Comparison of ENCODE assay signal across 11 cellular contexts in the genomic region with DNA sequence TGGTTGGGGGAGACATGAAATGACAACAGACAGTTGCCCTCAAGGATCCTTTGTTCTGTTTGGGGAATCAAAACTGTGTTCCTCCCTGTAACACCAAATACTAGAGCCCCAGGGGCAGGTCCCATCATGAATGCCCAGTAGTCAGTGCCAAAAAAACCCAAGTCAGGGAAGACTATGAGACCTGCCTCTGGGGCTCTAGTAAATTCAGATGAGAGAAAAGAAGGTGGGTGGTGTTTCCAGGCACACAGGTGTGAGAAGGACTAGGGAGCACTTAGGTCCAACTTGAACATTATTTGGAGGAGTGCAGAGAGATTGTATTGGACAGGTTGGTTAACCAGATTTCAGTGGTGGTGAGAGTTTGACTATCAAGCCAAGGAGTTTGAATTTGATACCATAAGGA. TPM values are rescaled to one million over a fixed set of nuclear protein-coding genes. Genes with fewer than 3 reads are reported as not detected.
DNase-seq lines count a peak whose midpoint lies in the region; ATAC-seq, FAIRE-seq and TF ChIP-seq lines count a peak whose summit lies in the region.
"Had no signal": no experiment of that assay in that cellular context is flagged by ENCODE, and none has a peak within 500 bp of the region (broad histone marks: within the 10 kb centered on the region; RNA-seq: fewer than 3 reads in every experiment).

No MANE protein-coding gene starts in this region.

- H3K27me3 ChIP-seq in A673 (replicated peaks; ENCODE audit: insufficient read depth, low read depth, low read length, poor library complexity) = no peaks in the 10 kb centered on the region
- no peaks in the 10 kb centered on the region for H3K27me3 ChIP-seq in HL-60 (ENCODE audit: insufficient read depth, poor library complexity, severe bottlenecking)
- no peaks in the 10 kb centered on the region for H3K27me3 ChIP-seq in GM12878 (replicated peaks in 1 of 2; ENCODE audit: control insufficient read depth in 2 of 2, insufficient read depth in 2 of 2, low read length in 1 of 2)
- H3K27me3 ChIP-seq in mesendoderm (ENCODE audit: insufficient read depth, low read length, poor library complexity) = no peaks in the 10 kb centered on the region
- H3K27me3 ChIP-seq: brain microvascular endothelial cell had no signal

- no peak for FAIRE-seq in GM12878 (lab: Jason Lieb, UNC)

- H3K4me3 Mint-ChIP-seq in natural killer cell (peak overlapping the region; percentile 81), Calu3 (ENCODE audit: low read depth, unreplicated experiment) (no peak overlapping the region)

- H3K27ac ChIP-seq in A673 (ENCODE audit: low read depth, low read length, poor library complexity, severe bottlenecking) (peak overlapping the region; percentile 60), HL-60 (replicated peaks) (peak overlapping the region; percentile 58), GM12878 (ENCODE audit: control insufficient read depth, insufficient read depth) (peak overlapping the region; percentile 94), mesendoderm (ENCODE audit: low read depth, low read length) (no peak overlapping the region)

- H3K56ac ChIP-seq in mesendoderm (ENCODE audit: low read length) = no peak overlapping the region

- POLR2A ChIA-PET in A673 (lab: Charles Lee; ENCODE audit: low non-redundant PET) (no interaction called here), GM12878 (lab: Charles Lee) (interaction anchor here (1.3 to 11.2 kb wide), 7 partner anchors 7 to 80 kb away, joined by 3 to 389 read pairs (median 9); partner anchors contain the start of gene IRF1)

- H3K36me3 ChIP-seq in A673 (ENCODE audit: insufficient read depth, low read length, poor library complexity, severe bottlenecking) (no peaks in the 10 kb centered on the region), GM12878 (ENCODE audit: control insufficient read depth in 2 of 2, insufficient read depth in 2 of 2, low read length in 1 of 2) (peaks cover 9 to 26% of the 10 kb centered on the region in 2 experiments), mesendoderm (ENCODE audit: control insufficient read depth, insufficient read depth, low read length) (no peaks in the 10 kb centered on the region)
- H3K36me3 ChIP-seq: brain microvascular endothelial cell had no signal

- RAD21 ChIA-PET in GM12878 (lab: Charles Lee; ENCODE audit: unreplicated experiment) = interaction anchor here (0.7 to 12.5 kb wide), 10 partner anchors 5 to 540 kb away, joined by 3 to 453 read pairs (median 32); partner anchors contain the start of gene IRF1

- TF ChIP-seq RAD21 in GM12878 (IDR thresholded peaks at IDR 0.05; ENCODE audit: insufficient read depth, low read depth, low read length) = no peak

- H2AFZ ChIP-seq in GM12878 (ENCODE audit: control insufficient read depth, low read depth, low read length) = no peak overlapping the region

- peak overlapping the region; percentile 75 for H3K9ac ChIP-seq in GM12878 (ENCODE audit: control insufficient read depth, insufficient read depth, low read length)
- H3K9ac ChIP-seq in mesendoderm (ENCODE audit: low read length) = no peak overlapping the region

- SMC1A ChIA-PET in GM12878 (lab: Charles Lee; ENCODE audit: uncharacterized antibody, unreplicated experiment) = interaction anchor here (1.2 to 18.8 kb wide), 10 partner anchors 35 to 82 kb away, joined by 4 to 300 read pairs (median 38); partner anchors contain the start of gene IRF1

- BruUV-seq in A673 (replicated peaks; lab: Mats Ljungman, UMichigan) (no TSS peak), GM12878 (replicated peaks; lab: Mats Ljungman, UMichigan) (no TSS peak), Calu3 (replicated peaks; lab: Mats Ljungman, UMichigan) (no TSS peak)

- H3K4ac ChIP-seq in mesendoderm (ENCODE audit: low read depth, low read length) = no peak overlapping the region

- H3K36me3 Mint-ChIP-seq in natural killer cell (no peaks in the 10 kb centered on the region), Calu3 (ENCODE audit: insufficient read depth, unreplicated experiment) (no peaks in the 10 kb centered on the region)

- H3K23ac ChIP-seq in mesendoderm (ENCODE audit: low read length) = no peak overlapping the region

- ATAC-seq in GM12878 (no peak), natural killer cell (no peak), HG03520 (IDR thresholded peaks at IDR 0.05; ENCODE audit: unreplicated experiment) (no peak)

- no peak overlapping the region for H2BK120ac ChIP-seq in mesendoderm (ENCODE audit: low read depth, low read length)

- no peak overlapping the region for H2BK15ac ChIP-seq in mesendoderm (replicated peaks; ENCODE audit: low read depth)

- H3K4me2 ChIP-seq in GM12878 (ENCODE audit: control insufficient read depth, insufficient read depth) (peak overlapping the region; percentile 89), mesendoderm (ENCODE audit: low read length) (no peak overlapping the region)

- H2AK5ac ChIP-seq in mesendoderm (ENCODE audit: low read length) = no peak overlapping the region

- CTCF ChIA-PET in A673 (lab: Charles Lee) = interaction anchor here (1.2 kb wide), 1 partner anchor 69 kb away, joined by 3 read pairs; the partner anchor contains the start of gene IRF1
- CTCF ChIA-PET in GM12878 (lab: Yijun Ruan, JAX) = interaction anchor here (1.3 to 1.7 kb wide), 5 partner anchors 36 to 84 kb away, joined by 5 to 67 read pairs (median 9); no protein-coding TSS in a partner anchor
- CTCF ChIA-PET in Calu3 (lab: Charles Lee) = no interaction called here

- TF ChIP-seq CTCF in A673 (conservative IDR thresholded peaks at IDR 0.05; ENCODE audit: low read depth, low read length) = no peak
- no peak for TF ChIP-seq CTCF in HL-60 (IDR thresholded peaks at IDR 0.05; ENCODE audit: insufficient read depth, low read length)
- no peak for TF ChIP-seq CTCF in GM12878 (IDR thresholded peaks at IDR 0.05 in 2 of 3, conservative IDR thresholded peaks at IDR 0.05 in 1 of 3; ENCODE audit: control insufficient read depth in 2 of 3, extremely low read depth in 1 of 3, insufficient read depth in 1 of 3, low read depth in 3 of 3, low read length in 3 of 3)
- no peak for TF ChIP-seq CTCF in natural killer cell (IDR thresholded peaks at IDR 0.05)
- TF ChIP-seq CTCF in Calu3 (IDR thresholded peaks at IDR 0.05; ENCODE audit: unreplicated experiment) = no peak

- H3K27me3 Mint-ChIP-seq in natural killer cell (ENCODE audit: low read depth in 2 of 2) (no peaks in the 10 kb centered on the region), Calu3 (ENCODE audit: unreplicated experiment) (no peaks in the 10 kb centered on the region)

- H4K20me1 ChIP-seq in GM12878 (ENCODE audit: control insufficient read depth, insufficient read depth) = no peaks in the 10 kb centered on the region

- no peak overlapping the region for H4K8ac ChIP-seq in mesendoderm (ENCODE audit: low read depth, low read length)

- intact Hi-C loops in A673 (cut with micrococcal nuclease; ENCODE audit: unreplicated experiment) = loop anchor here (2.0 kb wide), 2 partner anchors 69 to 79 kb away; partner anchors contain the start of gene IRF1
- intact Hi-C loops in GM12878 (cut with micrococcal nuclease; ENCODE audit: unreplicated experiment) = loop anchor here (1.0 to 5.0 kb wide), 2 partner anchors 8 to 241 kb away; no protein-coding TSS in a partner anchor
- intact Hi-C loops in natural killer cell (cut with micrococcal nuclease) = no loop called here
- intact Hi-C loops in Calu3 (cut with micrococcal nuclease; ENCODE audit: unreplicated experiment) = no loop called here

- peaks cover 95 to 97% of the 10 kb centered on the region in 2 donors for H3K4me1 Mint-ChIP-seq in natural killer cell
- H3K4me1 Mint-ChIP-seq in Calu3 (ENCODE audit: low read depth, unreplicated experiment) = peaks cover 57% of the 10 kb centered on the region

- H3K27ac Mint-ChIP-seq in natural killer cell (peak overlapping the region; percentile 99 to 100), Calu3 (ENCODE audit: unreplicated experiment) (no peak overlapping the region)

- no peak for TF ChIP-seq POLR2A in GM12878 (IDR thresholded peaks at IDR 0.05; ENCODE audit: low read depth, low read length)

- in situ Hi-C loops in GM12878 (cut with MboI) = loop anchor here (5.0 kb wide), 1 partner anchor 51 kb away; no protein-coding TSS in a partner anchor

- H4K5ac ChIP-seq in mesendoderm (ENCODE audit: low read length) = no peak overlapping the region

- DNase-seq in A673 (ENCODE audit: low spot score) (peak; percentile 47), HL-60 (ENCODE audit: low read depth in 1 of 2, low spot score in 1 of 2) (no peak), GM12878 (ENCODE audit: low read depth, low spot score) (no peak), natural killer cell (no peak), AG08396 (ENCODE audit: low spot score) (no peak), Calu3 (no peak), mesendoderm (no peak)
- DNase-seq: activated CD4-positive, alpha-beta T cell treated with anti-CD3 and anti-CD28 coated beads, Interleukin-2, amount 50 U/mL, for 1 hour; brain microvascular endothelial cell; stimulated activated naive CD4-positive, alpha-beta T cell treated with Interleukin-2 at 50 U/mL for 16 hours had no signal

- no peaks in the 10 kb centered on the region for H3K79me1 ChIP-seq in mesendoderm (ENCODE audit: low read length)

- peaks cover 40% of the 10 kb centered on the region for H3K4me1 ChIP-seq in A673 (ENCODE audit: insufficient read depth, low read length, poor library complexity, severe bottlenecking)
- H3K4me1 ChIP-seq in GM12878 (ENCODE audit: control insufficient read depth, insufficient read depth, low read length) = peaks cover 81% of the 10 kb centered on the region
- H3K4me1 ChIP-seq in mesendoderm (ENCODE audit: control insufficient read depth, low read depth, low read length) = peaks cover 5% of the 10 kb centered on the region

- H2BK5ac ChIP-seq in mesendoderm (ENCODE audit: low read length) = no peak overlapping the region

- H3K9me3 ChIP-seq in A673 (ENCODE audit: low read depth, low read length, poor library complexity, severe bottlenecking) = no peaks in the 10 kb centered on the region
- no peaks in the 10 kb centered on the region for H3K9me3 ChIP-seq in GM12878 (replicated peaks; ENCODE audit: control insufficient read depth, insufficient read depth, low read length)

- H3K79me2 ChIP-seq in GM12878 (ENCODE audit: control insufficient read depth, insufficient read depth, low read length) = peaks cover 83% of the 10 kb centered on the region
- H3K79me2 ChIP-seq in mesendoderm (ENCODE audit: control insufficient read depth, insufficient read depth, low read length) = no peaks in the 10 kb centered on the region

- no peak overlapping the region for H3K4me3 ChIP-seq in A673 (ENCODE audit: low read depth, low read length, poor library complexity, severe bottlenecking)
- H3K4me3 ChIP-seq in HL-60 (replicated peaks; ENCODE audit: insufficient read depth, low read length) = no peak overlapping the region
- H3K4me3 ChIP-seq in GM12878 = peak overlapping the region; percentile 31
- no peak overlapping the region for H3K4me3 ChIP-seq in mesendoderm (ENCODE audit: low read length)

- TF ChIP-seq EP300 in GM12878 (IDR thresholded peaks at IDR 0.05; ENCODE audit: borderline replicate concordance in 1 of 2, control insufficient read depth in 1 of 2, low read depth in 2 of 2, low read length in 2 of 2) = no peak

- no peak overlapping the region for H3K18ac ChIP-seq in mesendoderm (ENCODE audit: low read length)

- H3K9me3 Mint-ChIP-seq in natural killer cell (no peaks in the 10 kb centered on the region), Calu3 (ENCODE audit: low read depth, unreplicated experiment) (no peaks in the 10 kb centered on the region)

RNA-seq across cellular contexts. Expression of gene SLC22A5, which starts 51.9 kb away (rescaled TPM):
- total RNA-seq in A673 (2021) (3.0 and 3.8 TPM in 2 replicates), GM12878 (2014; rRNA removed) (2.4 and 3.3 TPM in 2 replicates), GM12878 (2014; rRNA removed; fragmentation: Illumina TruSeq; extraction: Trizol) (2.3 and 3.5 TPM in 2 replicates), GM12878 (2021) (3.4 and 4.8 TPM in 2 replicates), natural killer cell (1 to 10 TPM; 1.6 to 5.0 (median 3.9) TPM), Calu3 (2022) (24.6 and 25.4 TPM in 2 replicates)
- total RNA-seq in GM12878 (2013; cell fraction: nucleolus; rRNA removed) = 5.8 and 6.4 TPM in 2 replicates
- polyA plus RNA-seq in GM12878 (2011; ENCODE audit: low read depth) = 1.6 TPM
- polyA plus RNA-seq in GM12878 (2011; rRNA removed) (3.3 and 4.3 TPM in 2 replicates), GM12878 (2014; fragmentation: Illumina TruSeq; extraction: Trizol) (4.4 and 6.6 TPM in 2 replicates), GM12878 (2014; fragmentation: Nextera tagmentation; extraction: Ambion mirVana) (1 to 10 TPM; 1.1 to 1.9 TPM), GM12878 (2014; rRNA removed) (3.7 TPM in 2 replicates), GM12878 (2016; fragmentation: Nextera tagmentation; extraction: Ambion mirVana) (1 to 10 TPM; 2.2 to 2.3 TPM)
- 3.7 and 4.6 TPM in 2 replicates for polyA plus RNA-seq in GM12878 (2011; cell fraction: cytosol; rRNA removed)
- 11.1 and 11.6 TPM in 2 replicates for polyA plus RNA-seq in GM12878 (2011; cell fraction: nucleus; rRNA removed)
- 0.88 and 1.4 TPM in 2 replicates for polyA plus RNA-seq in GM12878 (2012)
- 6.6 and 10.1 TPM in 2 replicates for polyA minus RNA-seq in GM12878 (2011; rRNA and poly(A)+ RNA removed)
- 1.7 TPM in 2 replicates for polyA minus RNA-seq in GM12878 (2011; cell fraction: cytosol; rRNA and poly(A)+ RNA removed)
- 1.7 and 3.9 TPM in 2 replicates for polyA minus RNA-seq in GM12878 (2011; cell fraction: nucleus; rRNA and poly(A)+ RNA removed)
- polyA plus RNA-seq in mesendoderm (2013, experiment 1 of 2) = 1.1 TPM
- polyA plus RNA-seq in mesendoderm (2013, experiment 2 of 2) = 0.88 TPM

Comparison
In these comparisons a context has a peak if more than half of its experiments do, and no peak if none do; other contexts are left out.
1. intact Hi-C loops: an anchor here in A673 (2.0 kb wide) and GM12878 (1.0 to 5.0 kb wide); none called in natural killer cell and Calu3.